In the genomic region with DNA sequence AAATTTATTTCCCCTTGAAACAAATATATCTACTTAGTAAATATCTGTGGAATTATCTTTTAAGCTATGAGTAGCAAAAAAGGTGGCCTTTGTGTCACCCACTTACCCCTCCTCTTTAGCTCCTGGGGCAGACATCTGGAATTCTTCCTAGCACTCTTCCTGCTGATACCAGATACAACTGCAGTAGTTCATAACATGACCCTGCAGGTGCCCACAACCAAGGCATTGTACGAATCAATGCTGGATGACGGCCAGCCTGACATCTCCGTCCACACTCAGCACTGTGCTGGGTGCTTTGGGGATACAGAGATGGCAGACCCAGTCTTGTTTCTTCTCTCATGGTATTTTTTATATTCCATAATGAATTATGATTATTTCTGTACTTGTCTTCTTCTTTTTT, we compare ENCODE assay signal across 20 cellular contexts.
A peak's percentile ranks its signal among the peaks of the same experiment; 100 is the strongest.
DNase-seq lines count a peak whose midpoint lies in the region; ATAC-seq and TF ChIP-seq lines count a peak whose summit lies in the region.
"Had no signal": no experiment of that assay in that cellular context is flagged by ENCODE, and none has a peak within 500 bp of the region (broad histone marks: within the 10 kb centered on the region; RNA-seq: fewer than 3 reads in every experiment).

No MANE protein-coding gene starts in this region.

- POLR2A ChIA-PET in activated CD4-positive, alpha-beta T cell treated with anti-CD3 and anti-CD28 coated beads for 36 hours (lab: Charles Lee), result no interaction called here
- POLR2A ChIA-PET in CD4-positive, alpha-beta T cell (lab: Charles Lee), result no interaction called here

- H3K9me3 Mint-ChIP-seq in activated CD4-positive, alpha-beta T cell treated with anti-CD3 and anti-CD28 coated beads for 36 hours (ENCODE audit: low read depth), result no peaks in the 10 kb centered on the region
- no peaks in the 10 kb centered on the region for H3K9me3 Mint-ChIP-seq in CD4-positive, alpha-beta T cell
- H3K9me3 Mint-ChIP-seq in central memory CD8-positive, alpha-beta T cell, result no peaks in the 10 kb centered on the region
- H3K9me3 Mint-ChIP-seq: CD14-positive monocyte, HFFc6 had no signal

- no peak overlapping the region for H3K4me3 Mint-ChIP-seq in activated CD4-positive, alpha-beta T cell treated with anti-CD3 and anti-CD28 coated beads for 36 hours
- H3K4me3 Mint-ChIP-seq in CD4-positive, alpha-beta T cell, result peak overlapping the region; percentile 68
- H3K4me3 Mint-ChIP-seq in central memory CD8-positive, alpha-beta T cell, result peak overlapping the region; percentile 25
- H3K4me3 Mint-ChIP-seq: CD14-positive monocyte, HFFc6 had no signal

- intact Hi-C loops in activated CD4-positive, alpha-beta T cell treated with anti-CD3 and anti-CD28 coated beads for 36 hours (cut with DNase I, micrococcal nuclease), result no loop called here
- intact Hi-C loops in CD4-positive, alpha-beta T cell (cut with DNase I, micrococcal nuclease), result no loop called here
- intact Hi-C loops in spleen (cut with DNase I; ENCODE audit: low total_unique reads), result no loop called here

- H3K4me3 ChIP-seq in spleen, result no peak overlapping the region
- H3K4me3 ChIP-seq: A549 had no signal

- H3K27me3 Mint-ChIP-seq in activated CD4-positive, alpha-beta T cell treated with anti-CD3 and anti-CD28 coated beads for 36 hours, result no peaks in the 10 kb centered on the region
- no peaks in the 10 kb centered on the region for H3K27me3 Mint-ChIP-seq in CD4-positive, alpha-beta T cell
- H3K27me3 Mint-ChIP-seq in central memory CD8-positive, alpha-beta T cell, result peaks cover 8% of the 10 kb centered on the region

- H3K27ac ChIP-seq in CD4-positive, alpha-beta T cell (ENCODE audit: low read depth, low read length), result no peak overlapping the region
- no peak overlapping the region for H3K27ac ChIP-seq in spleen
- H3K27ac ChIP-seq: A549 had no signal

- peaks cover 0 to 26% (median 4%) of the 10 kb centered on the region in 6 donors for H3K4me1 ChIP-seq in spleen
- H3K4me1 ChIP-seq: A549 had no signal

- no peaks in the 10 kb centered on the region for H3K9me3 ChIP-seq in CD4-positive, alpha-beta T cell (ENCODE audit: control insufficient read depth, low read length)
- no peaks in the 10 kb centered on the region for H3K9me3 ChIP-seq in spleen
- H3K9me3 ChIP-seq: A549 had no signal

- H3K36me3 Mint-ChIP-seq in activated CD4-positive, alpha-beta T cell treated with anti-CD3 and anti-CD28 coated beads for 36 hours (ENCODE audit: low read depth), result no peaks in the 10 kb centered on the region
- H3K36me3 Mint-ChIP-seq in CD4-positive, alpha-beta T cell (ENCODE audit: low read depth), result no peaks in the 10 kb centered on the region
- H3K36me3 Mint-ChIP-seq in central memory CD8-positive, alpha-beta T cell (ENCODE audit: insufficient read depth), result peaks cover 2% of the 10 kb centered on the region
- H3K36me3 Mint-ChIP-seq: CD14-positive monocyte had no signal

- H3K36me3 ChIP-seq in spleen, result no peaks in the 10 kb centered on the region

- WGBS in spleen, 5 donors, result 71 to 83% (median 79%) methylated on average over 3 of the region's 3 CpGs

- ATAC-seq in activated CD4-positive, alpha-beta T cell treated with anti-CD3 and anti-CD28 coated beads for 36 hours, result no peak
- no peak for ATAC-seq in CD4-positive, alpha-beta T cell (ENCODE audit: poor library complexity)
- ATAC-seq in central memory CD8-positive, alpha-beta T cell (replicated peaks; ENCODE audit: extremely low read depth, poor library complexity, severe bottlenecking), result no peak
- ATAC-seq: A549, Panc1 had no signal

- DNase-seq in activated CD4-positive, alpha-beta T cell treated with anti-CD3 and anti-CD28 coated beads for 36 hours, result no peak
- no peak for DNase-seq in activated CD4-positive, alpha-beta T cell treated with anti-CD3 and anti-CD28 coated beads for 1 hour
- no peak for DNase-seq in CD4-positive, alpha-beta T cell
- no peak for DNase-seq in central memory CD8-positive, alpha-beta T cell (ENCODE audit: low spot score in 2 of 2)
- DNase-seq in spleen, result peak; percentile 30
- no peak for DNase-seq in NCI-H1417 treated with DMSO at 0.1 percent for 48 hours (lab: John Stamatoyannopoulos, UW)
- DNase-seq in SIG-M5 (lab: John Stamatoyannopoulos, UW), result no peak
- DNase-seq in DMS79 treated with DMSO at 0.1 percent for 48 hours (lab: John Stamatoyannopoulos, UW), result no peak
- DNase-seq: Calu3, DMS53, HFFc6, KBM-7, NCI-H1436, NCI-H2029, NCI-H2171, NCI-H748 treated with DMSO at 0.1 percent for 48 hours, Right ventricle myocardium superior had no signal

- TF ChIP-seq CTCF in CD4-positive, alpha-beta T cell (IDR thresholded peaks at IDR 0.05), result no peak
- TF ChIP-seq CTCF in spleen (IDR thresholded peaks at IDR 0.05 in 8 of 11, conservative IDR thresholded peaks at IDR 0.05 in 3 of 11), result no peak

- TF ChIP-seq POLR2A in spleen (IDR thresholded peaks at IDR 0.05), result no peak

- H3K27me3 ChIP-seq in CD4-positive, alpha-beta T cell (ENCODE audit: control insufficient read depth, insufficient read depth, low read length), result no peaks in the 10 kb centered on the region
- no peaks in the 10 kb centered on the region for H3K27me3 ChIP-seq in spleen (replicated peaks in 1 of 7)

- peak overlapping the region; percentile 69 for H3K27ac Mint-ChIP-seq in activated CD4-positive, alpha-beta T cell treated with anti-CD3 and anti-CD28 coated beads for 36 hours
- H3K27ac Mint-ChIP-seq in CD4-positive, alpha-beta T cell, result peak overlapping the region; percentile 26
- peak overlapping the region; percentile 41 for H3K27ac Mint-ChIP-seq in central memory CD8-positive, alpha-beta T cell (ENCODE audit: low read depth)
- H3K27ac Mint-ChIP-seq: HFFc6 had no signal

- H3K4me1 Mint-ChIP-seq in activated CD4-positive, alpha-beta T cell treated with anti-CD3 and anti-CD28 coated beads for 36 hours, result peaks cover 15% of the 10 kb centered on the region
- H3K4me1 Mint-ChIP-seq in CD4-positive, alpha-beta T cell (ENCODE audit: low read depth), result peaks cover 19% of the 10 kb centered on the region
- H3K4me1 Mint-ChIP-seq in central memory CD8-positive, alpha-beta T cell, result peaks cover 8% of the 10 kb centered on the region

- CTCF ChIA-PET in activated CD4-positive, alpha-beta T cell treated with anti-CD3 and anti-CD28 coated beads for 36 hours (lab: Charles Lee), result interaction anchor here (1.0 to 1.1 kb wide), 2 partner anchors 12 to 55 kb away, joined by 3 to 4 read pairs; no protein-coding TSS in a partner anchor
- CTCF ChIA-PET in CD4-positive, alpha-beta T cell (lab: Charles Lee), result no interaction called here
